ENCODE assay signal across 1 cellular context in genomic region chr17:42895185-42895555, GRCh38.
TF ChIP-seq lines count a peak whose summit lies in the region.

No MANE protein-coding gene starts in this region.

TF ChIP-seq in HepG2, 621 proteins besides CTCF, POLR2A, EP300 and RAD21 (continued from another document):
- TF ChIP-seq JDP2 (CRISPR knock-in tag; IDR thresholded peaks at IDR 0.05; ENCODE audit: borderline replicate concordance) = no peak
- no peak for TF ChIP-seq SOX5 (CRISPR knock-in tag; IDR thresholded peaks at IDR 0.05; ENCODE audit: borderline replicate concordance)
